In genomic region chr16:4693296-4693955, GRCh38 we compare ENCODE assay signal across 8 cellular contexts. TPM values are rescaled to one million over a fixed set of nuclear protein-coding genes. Genes with fewer than 3 reads are reported as not detected.
DNase-seq lines count a peak whose midpoint lies in the region; ATAC-seq and TF ChIP-seq lines count a peak whose summit lies in the region.

NUDT16L1 (plus strand) TSS chr16:4693562; CDS start chr16:4693727, 165 bp downstream.

- DNase-seq in COLO668 (lab: John Stamatoyannopoulos, UW; ENCODE audit: unreplicated experiment) (peak; percentile 99), GM20000 (ENCODE audit: low spot score) (peak; percentile 100), HT-29 (ENCODE audit: low spot score) (peak; percentile 95), lung (ENCODE audit: low spot score) (peak; percentile 95)
- peak; percentile 94 for DNase-seq in NK-92 treated with Interleukin-12 subunit alpha and Interleukin-12 subunit beta, amount 100 ng/mL, for 24 hours (lab: John Stamatoyannopoulos, UW)
- peak; percentile 98 for DNase-seq in activated CD8-positive, alpha-beta memory T cell treated with anti-CD3 and anti-CD28 coated beads for 24 hours
- peak; percentile 93 for DNase-seq in effector CD4-positive, alpha-beta T cell
- DNase-seq in stimulated activated CD4-positive, alpha-beta T cell treated with anti-CD3 and anti-CD28 coated beads, TNF-alpha, amount 100 ng/mL, for 24 hours (ENCODE audit: low read depth in 3 of 3), result peak; percentile 92 to 96 (median 96)

- TF ChIP-seq CTCF in GM20000 (IDR thresholded peaks at IDR 0.05; ENCODE audit: extremely low read depth, missing control alignments), result no peak
- TF ChIP-seq CTCF in lung (IDR thresholded peaks at IDR 0.05; ENCODE audit: control extremely low read depth, extremely low read depth), result peak; percentile 19

- peaks cover 0 to 8% of the 10 kb centered on the region in 2 donors for H3K4me1 ChIP-seq in lung (ENCODE audit: control insufficient read depth in 2 of 2, insufficient read depth in 2 of 2, low read length in 2 of 2)

- peaks cover 1 to 50% of the 10 kb centered on the region in 2 donors for H3K36me3 ChIP-seq in lung (ENCODE audit: control insufficient read depth in 2 of 2, insufficient read depth in 2 of 2, low read length in 2 of 2)

- no peaks in the 10 kb centered on the region for H3K9me3 ChIP-seq in lung (ENCODE audit: control insufficient read depth in 2 of 2, insufficient read depth in 1 of 2, low read length in 1 of 2)

- no peaks in the 10 kb centered on the region for H3K27me3 ChIP-seq in lung (ENCODE audit: control insufficient read depth, insufficient read depth)

- WGBS in lung, 2 donors, result 0% methylated on average over 57 to 91 of the region's 91 CpGs

- H3K4me3 ChIP-seq in lung, result peak within 1 kb of the TSS; percentile 99

- ATAC-seq in lung (ENCODE audit: insufficient read depth, low FRiP score), result peak; percentile 96

- peak within 1 kb of the TSS; percentile 93 for H3K27ac ChIP-seq in lung (ENCODE audit: low read depth in 1 of 2, low read length in 1 of 2)

RNA-seq across cellular contexts. Expression of gene NUDT16L1, which starts in this region (rescaled TPM):
- 81.9 and 82.4 TPM in 2 replicates for total RNA-seq in HT-29 (2014; rRNA removed; shearing (Covaris generic))
- total RNA-seq in lung, result 10 to 100 TPM; 34.7 to 41.3 TPM
- polyA plus RNA-seq in lung, result 10 to 100 TPM; 27.8 to 29.8 TPM

Comparison
In these comparisons a context has a peak if more than half of its experiments do, and no peak if none do; other contexts are left out.
1. Peak in every context shown above with its lines: DNase-seq, ATAC-seq, H3K4me3 ChIP-seq and H3K27ac ChIP-seq.